In the genomic region with DNA sequence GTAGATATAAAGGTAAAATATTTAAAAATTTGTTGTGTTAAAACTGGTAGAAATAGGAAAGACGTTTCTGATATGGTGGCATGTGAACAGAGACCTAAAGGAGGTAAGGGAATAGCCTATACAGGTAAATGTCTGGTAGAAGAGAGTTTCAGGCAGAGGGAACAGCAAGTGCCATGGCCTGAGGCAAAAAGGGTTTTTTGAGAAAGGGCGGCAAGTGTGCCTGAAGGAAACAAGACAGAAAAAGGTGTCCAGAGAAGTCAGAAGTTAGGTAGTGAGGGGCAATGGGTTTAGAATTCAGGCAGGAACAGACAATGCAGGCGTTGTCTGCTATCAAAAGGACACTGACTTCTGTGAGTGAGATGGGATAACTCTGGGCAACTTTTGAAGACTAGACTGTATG, we compare ENCODE assay signal across 1 cellular context.
TF ChIP-seq lines count a peak whose summit lies in the region.

No MANE protein-coding gene starts in this region.

TF ChIP-seq in GM23338, 12 proteins besides CTCF, POLR2A, EP300 and RAD21 (continued from another document):
- TF ChIP-seq POLR2AphosphoS5 (IDR thresholded peaks at IDR 0.05; ENCODE audit: low read depth) (no peak), EZH2 (IDR thresholded peaks at IDR 0.05; ENCODE audit: low read depth, unreplicated experiment) (no peak)
